In the genomic region with DNA sequence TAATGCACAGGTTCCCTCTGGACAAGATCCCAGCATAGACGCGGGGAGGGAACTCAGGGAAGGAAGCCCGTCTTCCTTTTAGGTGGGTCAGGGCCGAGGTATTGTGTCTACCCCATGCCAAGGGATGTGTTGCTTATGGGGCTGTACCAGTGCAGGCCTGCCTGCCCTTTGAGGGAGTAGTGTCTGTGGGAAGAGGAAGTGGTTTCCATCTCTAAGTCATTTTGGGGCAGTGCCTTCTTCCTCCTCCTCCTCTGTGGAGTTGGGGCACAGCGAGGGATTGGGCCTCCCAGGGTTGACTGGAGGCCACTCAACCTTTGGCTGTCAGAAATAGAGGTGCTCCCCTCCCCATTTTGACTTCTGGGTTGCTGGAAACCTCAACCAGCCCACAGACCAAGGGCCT, we compare ENCODE assay signal across 13 cellular contexts. TPM values are rescaled to one million over a fixed set of nuclear protein-coding genes. Genes with fewer than 3 reads are reported as not detected.
DNase-seq lines count a peak whose midpoint lies in the region; ATAC-seq, FAIRE-seq and TF ChIP-seq lines count a peak whose summit lies in the region.
"Had no signal": no experiment of that assay in that cellular context is flagged by ENCODE, and none has a peak within 500 bp of the region (broad histone marks: within the 10 kb centered on the region; RNA-seq: fewer than 3 reads in every experiment).

No MANE protein-coding gene starts in this region.

- peaks cover 74% of the 10 kb centered on the region for H3K4me1 Mint-ChIP-seq in activated naive CD8-positive, alpha-beta T cell treated with anti-CD3 and anti-CD28 coated beads, Interleukin-2, amount 50 U/mL, for 24 hours

- intact Hi-C loops in gastrocnemius medialis (cut with DNase I; ENCODE audit: low total_unique reads), result no loop called here
- intact Hi-C loops in kidney (cut with DNase I), result no loop called here

- no peaks in the 10 kb centered on the region for H3K27me3 Mint-ChIP-seq in activated naive CD8-positive, alpha-beta T cell treated with anti-CD3 and anti-CD28 coated beads, Interleukin-2, amount 50 U/mL, for 24 hours

- in situ Hi-C loops in gastrocnemius medialis (cut with MboI; ENCODE audit: low sequenced_read_pairs in 4 of 4), result no loop called here

- peak overlapping the region; percentile 49 for H3K27ac Mint-ChIP-seq in activated naive CD8-positive, alpha-beta T cell treated with anti-CD3 and anti-CD28 coated beads, Interleukin-2, amount 50 U/mL, for 24 hours

- H3K79me2 ChIP-seq in DND-41 (ENCODE audit: insufficient read depth, low read length), result no peaks in the 10 kb centered on the region

- no peak for DNase-seq in DND-41
- peak; percentile 92 for DNase-seq in MV-4-11 (lab: John Stamatoyannopoulos, UW)
- DNase-seq in activated naive CD8-positive, alpha-beta T cell treated with anti-CD3 and anti-CD28 coated beads, Interleukin-2, amount 50 U/mL, for 24 hours, result peak; percentile 38
- no peak for DNase-seq in gastrocnemius medialis
- no peak for DNase-seq in retina
- no peak for DNase-seq in SHP77 (lab: John Stamatoyannopoulos, UW)
- no peak for DNase-seq in kidney
- no peak for DNase-seq in RCC 7860 (ENCODE audit: low spot score)
- DNase-seq: body of pancreas, erythroblast, NCI-H510A treated with DMSO at 0.1 percent for 48 hours, SJCRH30 had no signal

- no peaks in the 10 kb centered on the region for H3K27me3 ChIP-seq in DND-41 (ENCODE audit: insufficient read depth, low read length, poor library complexity)
- no peaks in the 10 kb centered on the region for H3K27me3 ChIP-seq in gastrocnemius medialis
- H3K27me3 ChIP-seq: body of pancreas, SJCRH30 had no signal

- H3K9me3 Mint-ChIP-seq in activated naive CD8-positive, alpha-beta T cell treated with anti-CD3 and anti-CD28 coated beads, Interleukin-2, amount 50 U/mL, for 24 hours, result no peaks in the 10 kb centered on the region
- H3K9me3 Mint-ChIP-seq: nephron had no signal

- peaks cover 10% of the 10 kb centered on the region for H3K4me1 ChIP-seq in DND-41 (ENCODE audit: insufficient read depth, low read length)
- H3K4me1 ChIP-seq in gastrocnemius medialis, result peaks cover 75 to 84% of the 10 kb centered on the region in 2 donors
- H3K4me1 ChIP-seq in kidney (ENCODE audit: control insufficient read depth in 1 of 2, insufficient read depth in 1 of 2, low read depth in 1 of 2, low read length in 2 of 2), result peaks cover 22 to 25% of the 10 kb centered on the region in 2 donors

- no peak overlapping the region for H3K4me2 ChIP-seq in DND-41 (ENCODE audit: insufficient read depth, low read length)

- H3K9me3 ChIP-seq in DND-41 (ENCODE audit: insufficient read depth, low read length, severe bottlenecking) (no peaks in the 10 kb centered on the region), gastrocnemius medialis (no peaks in the 10 kb centered on the region), kidney (ENCODE audit: control insufficient read depth in 1 of 2, low read length in 2 of 2) (no peaks in the 10 kb centered on the region)
- H3K9me3 ChIP-seq: body of pancreas, SJCRH30 had no signal

- no peak overlapping the region for H3K9ac ChIP-seq in DND-41 (ENCODE audit: low read depth, low read length)
- H3K9ac ChIP-seq in kidney (ENCODE audit: low read length in 2 of 2), result no peak overlapping the region

- TF ChIP-seq CTCF in DND-41 (IDR thresholded peaks at IDR 0.05; ENCODE audit: borderline replicate concordance, extremely low read depth, low read length, poor library complexity, severe bottlenecking) (no peak), gastrocnemius medialis (IDR thresholded peaks at IDR 0.05 in 4 of 5, conservative IDR thresholded peaks at IDR 0.05 in 1 of 5) (no peak), kidney (IDR thresholded peaks at IDR 0.05; ENCODE audit: borderline replicate concordance, extremely low read depth, insufficient read depth) (no peak)

- no peak overlapping the region for H3K4me3 Mint-ChIP-seq in activated naive CD8-positive, alpha-beta T cell treated with anti-CD3 and anti-CD28 coated beads, Interleukin-2, amount 50 U/mL, for 24 hours

- no peaks in the 10 kb centered on the region for H3K36me3 ChIP-seq in DND-41 (ENCODE audit: insufficient read depth, low read length)
- H3K36me3 ChIP-seq in gastrocnemius medialis, result no peaks in the 10 kb centered on the region
- H3K36me3 ChIP-seq in kidney (ENCODE audit: control insufficient read depth in 1 of 2, insufficient read depth in 2 of 2, low read length in 2 of 2), result no peaks in the 10 kb centered on the region
- H3K36me3 ChIP-seq: SJCRH30 had no signal

- FAIRE-seq in kidney (lab: Jason Lieb, UNC), result no peak
- no peak for FAIRE-seq in RCC 7860 (lab: Jason Lieb, UNC)

- H3K4me3 ChIP-seq in DND-41 (ENCODE audit: low read depth in 1 of 2, low read length in 2 of 2), result no peak overlapping the region
- H3K4me3 ChIP-seq in gastrocnemius medialis, result no peak overlapping the region
- no peak overlapping the region for H3K4me3 ChIP-seq in kidney (ENCODE audit: low read length in 2 of 2)
- H3K4me3 ChIP-seq: body of pancreas, SJCRH30 had no signal

- TF ChIP-seq POLR2A in gastrocnemius medialis (IDR thresholded peaks at IDR 0.05), result no peak

- 0 out of 2 replicates have a peak overlapping the region, but pooled peaks have one; percentile 23 for H3K27ac ChIP-seq in DND-41 (ENCODE audit: low read length)
- H3K27ac ChIP-seq in gastrocnemius medialis, result peak overlapping the region; percentile 95 to 100 (median 98)
- no peak overlapping the region for H3K27ac ChIP-seq in kidney (ENCODE audit: low read depth in 2 of 2, low read length in 2 of 2)
- H3K27ac ChIP-seq: body of pancreas, SJCRH30 had no signal

- H3K36me3 Mint-ChIP-seq in activated naive CD8-positive, alpha-beta T cell treated with anti-CD3 and anti-CD28 coated beads, Interleukin-2, amount 50 U/mL, for 24 hours (ENCODE audit: low read depth), result peaks cover 13% of the 10 kb centered on the region

- ATAC-seq in DND-41 (ENCODE audit: insufficient read depth, low read depth) (peak; percentile 69), gastrocnemius medialis (no peak)
- ATAC-seq in activated naive CD8-positive, alpha-beta T cell treated with anti-CD3 and anti-CD28 coated beads, Interleukin-2, amount 50 U/mL, for 24 hours, result peak; percentile 41
- ATAC-seq: body of pancreas had no signal

- no peak overlapping the region for H2AFZ ChIP-seq in DND-41 (ENCODE audit: low read depth, low read length)

- no peaks in the 10 kb centered on the region; the same call in none of the 2 replicates for H4K20me1 ChIP-seq in DND-41 (ENCODE audit: insufficient read depth, low read length)

RNA-seq across cellular contexts. Expression of a gene that starts 26.5 kb away (rescaled TPM):
- total RNA-seq in gastrocnemius medialis, result 1 to 10 TPM in 1 of 4 donors, under 1 TPM in 1, not detected in 2; 0.98 to 1.2 TPM
- 2.6 TPM for total RNA-seq in kidney
- polyA plus RNA-seq in kidney (ENCODE audit: insufficient read depth, low read depth, low replicate concordance), result not detected
- total RNA-seq: SJCRH30 had no signal

RNA-seq across cellular contexts. Expression of a gene that starts 29.1 kb away (rescaled TPM):
- total RNA-seq in gastrocnemius medialis (10 to 100 TPM; 20.3 to 67.0 (median 48.4) TPM), kidney (45.7 TPM)
- 22.5 TPM for polyA plus RNA-seq in kidney (ENCODE audit: insufficient read depth, low read depth, low replicate concordance)

RNA-seq across cellular contexts. Expression of a gene that starts 50.4 kb away (rescaled TPM):
- under 1 TPM in 3 of 4 donors, not detected in 1; 0.27 to 0.75 (median 0.66) TPM for total RNA-seq in gastrocnemius medialis
- 1.7 TPM for total RNA-seq in kidney
- 0.49 TPM for polyA plus RNA-seq in kidney (ENCODE audit: insufficient read depth, low read depth, low replicate concordance)

Comparison
In these comparisons a context has a peak if more than half of its experiments do, and no peak if none do; other contexts are left out.
1. ATAC-seq: peak in DND-41 (single experiment) and activated naive CD8-positive, alpha-beta T cell treated with anti-CD3 and anti-CD28 coated beads, Interleukin-2, amount 50 U/mL, for 24 hours (single experiment); none in gastrocnemius medialis (0 of 2).
2. DNase-seq: peak in MV-4-11 (single experiment) and activated naive CD8-positive, alpha-beta T cell treated with anti-CD3 and anti-CD28 coated beads, Interleukin-2, amount 50 U/mL, for 24 hours (single experiment); none in DND-41 (single experiment), gastrocnemius medialis (0 of 2), retina (single experiment), SHP77 (0 of 2), kidney (single experiment) and RCC 7860 (single experiment).
3. H3K27ac ChIP-seq: peak in DND-41 (single experiment) and gastrocnemius medialis (4 of 4); none in kidney (0 of 2).